ENCODE assay signal across 16 cellular contexts in genomic region chr5:174903333-174903732, GRCh38.
DNase-seq lines count a peak whose midpoint lies in the region; ATAC-seq, FAIRE-seq and TF ChIP-seq lines count a peak whose summit lies in the region.
"Had no signal": no experiment of that assay in that cellular context is flagged by ENCODE, and none has a peak within 500 bp of the region (broad histone marks: within the 10 kb centered on the region; RNA-seq: fewer than 3 reads in every experiment).

No MANE protein-coding gene starts in this region.

- H4K20me1 ChIP-seq in K562 (replicated peaks; ENCODE audit: control insufficient read depth, insufficient read depth, low read length), result no peaks in the 10 kb centered on the region

- H3K4me2 ChIP-seq in K562 (ENCODE audit: insufficient read depth, low read length), result no peak overlapping the region

- H3K4me3 ChIP-seq in K562 (no peak overlapping the region), sigmoid colon (no peak overlapping the region)
- H3K4me3 ChIP-seq: adrenal gland, right lobe of liver, tibial artery had no signal

- H3K9ac ChIP-seq in K562 (ENCODE audit: insufficient read depth in 1 of 2, low read depth in 2 of 2, low read length in 2 of 2), result no peak overlapping the region

- TF ChIP-seq RAD21 in K562 (CRISPR knock-in tag; conservative IDR thresholded peaks at IDR 0.05 in 1 of 2, IDR thresholded peaks at IDR 0.05 in 1 of 2), result no peak

- H3K9me1 ChIP-seq in K562 (ENCODE audit: control insufficient read depth, insufficient read depth, low read length), result no peaks in the 10 kb centered on the region

- BruUV-seq in K562 (replicated peaks; lab: Mats Ljungman, UMichigan), result no TSS peak

- no peak for ATAC-seq in K562
- no peak for ATAC-seq in HG02763 (IDR thresholded peaks at IDR 0.05; ENCODE audit: unreplicated experiment)
- ATAC-seq: activated T-cell treated with anti-CD3 and anti-CD28 coated beads, Interleukin-2, amount 50 U/mL, for 72 hours had no signal

- TF ChIP-seq EP300 in K562 (IDR thresholded peaks at IDR 0.05; ENCODE audit: low read length) (no peak), sigmoid colon (IDR thresholded peaks at IDR 0.05) (no peak)

- no peak overlapping the region for H2AFZ ChIP-seq in K562 (ENCODE audit: low read depth, low read length)

- H3K9me3 ChIP-seq in K562 (replicated peaks; ENCODE audit: control insufficient read depth, insufficient read depth, low read depth, low read length) (no peaks in the 10 kb centered on the region), sigmoid colon (no peaks in the 10 kb centered on the region)
- H3K9me3 ChIP-seq: adrenal gland, right lobe of liver had no signal

- in situ Hi-C loops in K562 (cut with MboI), result no loop called here

- H3K79me2 ChIP-seq in K562 (ENCODE audit: control insufficient read depth, insufficient read depth, low read length), result no peaks in the 10 kb centered on the region

- CTCF ChIA-PET in HEK293T (lab: Yijun Ruan, JAX) (interaction anchor here (0.6 to 0.8 kb wide), 2 partner anchors 9 to 56 kb away, joined by 3 to 4 read pairs; no protein-coding TSS in a partner anchor), K562 (lab: Yijun Ruan, JAX; ENCODE audit: low intra/inter-chr PET ratio) (no interaction called here)

- POLR2A ChIA-PET in HEK293T (lab: Yijun Ruan, JAX), result no interaction called here
- POLR2A ChIA-PET in K562 (lab: Yijun Ruan, JAX), result no interaction called here

- no peaks in the 10 kb centered on the region for H3K36me3 ChIP-seq in K562 (ENCODE audit: control insufficient read depth, insufficient read depth, low read length)
- H3K36me3 ChIP-seq in sigmoid colon, result no peaks in the 10 kb centered on the region
- H3K36me3 ChIP-seq: adrenal gland, right lobe of liver, tibial artery had no signal

- no peak for FAIRE-seq in K562 (lab: Jason Lieb, UNC)

- intact Hi-C loops in K562 (cut with micrococcal nuclease) (no loop called here), sigmoid colon (cut with DNase I) (no loop called here)

- no peaks in the 10 kb centered on the region for H3K4me1 ChIP-seq in K562 (replicated peaks in 1 of 2; ENCODE audit: control insufficient read depth in 2 of 2, insufficient read depth in 2 of 2, low read length in 2 of 2)
- H3K4me1 ChIP-seq in sigmoid colon, result no peaks in the 10 kb centered on the region
- H3K4me1 ChIP-seq: adrenal gland, right lobe of liver, tibial artery had no signal

- WGBS in K562 (ENCODE audit: insufficient coverage, low coverage, missing lambda C conversion rate), result 6% methylated on average over 1 of the region's 1 CpG
- 86 to 96% methylated on average over 1 of the region's 1 CpG for WGBS in sigmoid colon, 2 donors

- peak; percentile 63 for DNase-seq in D341Med (ENCODE audit: low spot score)
- DNase-seq in HEK293T (ENCODE audit: extremely low spot score), result peak; percentile 27
- peak; percentile 16 for DNase-seq in NCI-H69 (lab: John Stamatoyannopoulos, UW)
- DNase-seq in K562 (ENCODE audit: extremely low read depth in 1 of 4, low spot score in 3 of 4), result no peak
- DNase-seq in NK-92 (lab: John Stamatoyannopoulos, UW; ENCODE audit: unreplicated experiment), result no peak
- no peak for DNase-seq in sigmoid colon
- no peak for DNase-seq in NCI-H1436 (lab: John Stamatoyannopoulos, UW)
- DNase-seq: activated T-cell treated with anti-CD3 and anti-CD28 coated beads, Interleukin-2, amount 50 U/mL, for 72 hours; adrenal gland; effector memory CD4-positive, alpha-beta T cell; hypothalamus; NCI-H146; NCI-H774; right lobe of liver; tibial artery had no signal

- TF ChIP-seq CTCF in K562 (IDR thresholded peaks at IDR 0.05 in 2 of 3, conservative IDR thresholded peaks at IDR 0.05 in 1 of 3; ENCODE audit: insufficient read depth in 2 of 3, low read depth in 1 of 3, low read length in 3 of 3), result no peak
- no peak for TF ChIP-seq CTCF in sigmoid colon (IDR thresholded peaks at IDR 0.05)

- no peaks in the 10 kb centered on the region for H3K27me3 ChIP-seq in K562 (ENCODE audit: control insufficient read depth in 2 of 2, insufficient read depth in 2 of 2, low read length in 2 of 2)
- H3K27me3 ChIP-seq in sigmoid colon, result peaks cover 0 to 6% (median 0%) of the 10 kb centered on the region in 3 donors
- H3K27me3 ChIP-seq: right lobe of liver had no signal

- H3K27ac ChIP-seq in K562 (ENCODE audit: extremely low read depth, low read depth, low read length), result no peak overlapping the region
- no peak overlapping the region for H3K27ac ChIP-seq in sigmoid colon
- H3K27ac ChIP-seq: adrenal gland, right lobe of liver, tibial artery had no signal

- TF ChIP-seq POLR2A in K562 (conservative IDR thresholded peaks at IDR 0.05) (no peak), sigmoid colon (IDR thresholded peaks at IDR 0.05) (no peak)

TF ChIP-seq in HEK293T, 16 proteins besides CTCF, POLR2A, EP300 and RAD21:
- TF ChIP-seq ZNF384 (IDR thresholded peaks at IDR 0.05), result no peak
- no peak for TF ChIP-seq SP1 (IDR thresholded peaks at IDR 0.05)
- no peak for TF ChIP-seq CTBP1 (IDR thresholded peaks at IDR 0.05; ENCODE audit: borderline replicate concordance)
- TF ChIP-seq NFRKB (IDR thresholded peaks at IDR 0.05), result no peak
- no peak for TF ChIP-seq FOXA1 (IDR thresholded peaks at IDR 0.05)
- TF ChIP-seq L3MBTL2 (conservative IDR thresholded peaks at IDR 0.05), result no peak
- TF ChIP-seq FOXM1 (IDR thresholded peaks at IDR 0.05; ENCODE audit: borderline replicate concordance), result no peak

TF ChIP-seq in K562, 482 proteins besides CTCF, POLR2A, EP300 and RAD21:
- TF ChIP-seq USF2 (CRISPR knock-in tag; IDR thresholded peaks at IDR 0.05), result peak; percentile 35; the same call in 1 of the 2 replicates
- TF ChIP-seq TEAD4 (IDR thresholded peaks at IDR 0.05; ENCODE audit: low read length), result no peak
- TF ChIP-seq TEAD4 (CRISPR knock-in tag; IDR thresholded peaks at IDR 0.05; ENCODE audit: borderline replicate concordance), result no peak

Comparison
In these comparisons a context has a peak if more than half of its experiments do, and no peak if none do; other contexts are left out.
1. DNase-seq: peak in D341Med (single experiment), HEK293T (single experiment) and NCI-H69 (single experiment); none in K562 (0 of 4), NK-92 (single experiment), sigmoid colon (single experiment) and NCI-H1436 (single experiment).